Comparison of ENCODE assay signal across 22 cellular contexts in genomic region chr2:62495777-62496176, GRCh38. TPM values are rescaled to one million over a fixed set of nuclear protein-coding genes. Genes with fewer than 3 reads are reported as not detected.
"Had no signal": no experiment of that assay in that cellular context is flagged by ENCODE, and none has a peak within 500 bp of the region (broad histone marks: within the 10 kb centered on the region; RNA-seq: fewer than 3 reads in every experiment).

No MANE protein-coding gene starts in this region.

- H3K4me1 ChIP-seq: ascending aorta, gastrocnemius medialis, spleen, transverse colon had no signal

- H3K79me2 ChIP-seq: hepatocyte had no signal

- DNase-seq: activated CD4-positive, alpha-beta T cell treated with anti-CD3 and anti-CD28 coated beads for 4 hours; activated CD4-positive, alpha-beta T cell treated with anti-CD3 and anti-CD28 coated beads, Interleukin-2, amount 50 U/mL, for 4 hours; activated effector memory CD4-positive, alpha-beta T cell treated with Interleukin-2 at 50 U/mL for 16 hours; activated naive CD4-positive, alpha-beta T cell treated with Interleukin-2 at 50 U/mL for 16 hours; cerebellar nuclear complex; dorsolateral prefrontal cortex; effector memory CD8-positive, alpha-beta T cell; erythroblast; gastrocnemius medialis; glutamatergic neuron; nephron progenitor cell; ovary; spleen; stimulated activated naive CD4-positive, alpha-beta T cell; T-cell; transverse colon had no signal

- H3K9me3 ChIP-seq: ascending aorta, gastrocnemius medialis, neutrophil, ovary, spleen, transverse colon had no signal

- ATAC-seq: effector memory CD8-positive, alpha-beta T cell; gastrocnemius medialis; T-cell had no signal

- H3K27ac ChIP-seq: ascending aorta, cardiac muscle cell, coronary artery, dorsolateral prefrontal cortex, gastrocnemius medialis, hepatocyte, neutrophil, ovary, spleen, transverse colon, VCaP had no signal

- H3K4me2 ChIP-seq: hepatocyte had no signal

- H3K4me3 ChIP-seq: ascending aorta, cardiac muscle cell, coronary artery, dorsolateral prefrontal cortex, gastrocnemius medialis, hepatocyte, ovary, spleen, transverse colon had no signal

- H2AFZ ChIP-seq: hepatocyte had no signal

- H3K36me3 ChIP-seq: ascending aorta, cardiac muscle cell, gastrocnemius medialis, neutrophil, ovary, spleen, transverse colon had no signal

- H3K27me3 ChIP-seq: ascending aorta, cardiac muscle cell, dorsolateral prefrontal cortex, gastrocnemius medialis, hepatocyte, neutrophil, ovary, spleen, transverse colon had no signal

RNA-seq across cellular contexts. Expression of gene TMEM17, which starts 10.2 kb away (rescaled TPM):
- total RNA-seq: ascending aorta had no signal
